Comparison of ENCODE assay signal across 1 cellular context in genomic region chr12:56261503-56262230, GRCh38.
TF ChIP-seq lines count a peak whose summit lies in the region.

No MANE protein-coding gene starts in this region.

TF ChIP-seq in K562, 482 proteins besides CTCF, POLR2A, EP300 and RAD21:
- TF ChIP-seq, protein P1, sequence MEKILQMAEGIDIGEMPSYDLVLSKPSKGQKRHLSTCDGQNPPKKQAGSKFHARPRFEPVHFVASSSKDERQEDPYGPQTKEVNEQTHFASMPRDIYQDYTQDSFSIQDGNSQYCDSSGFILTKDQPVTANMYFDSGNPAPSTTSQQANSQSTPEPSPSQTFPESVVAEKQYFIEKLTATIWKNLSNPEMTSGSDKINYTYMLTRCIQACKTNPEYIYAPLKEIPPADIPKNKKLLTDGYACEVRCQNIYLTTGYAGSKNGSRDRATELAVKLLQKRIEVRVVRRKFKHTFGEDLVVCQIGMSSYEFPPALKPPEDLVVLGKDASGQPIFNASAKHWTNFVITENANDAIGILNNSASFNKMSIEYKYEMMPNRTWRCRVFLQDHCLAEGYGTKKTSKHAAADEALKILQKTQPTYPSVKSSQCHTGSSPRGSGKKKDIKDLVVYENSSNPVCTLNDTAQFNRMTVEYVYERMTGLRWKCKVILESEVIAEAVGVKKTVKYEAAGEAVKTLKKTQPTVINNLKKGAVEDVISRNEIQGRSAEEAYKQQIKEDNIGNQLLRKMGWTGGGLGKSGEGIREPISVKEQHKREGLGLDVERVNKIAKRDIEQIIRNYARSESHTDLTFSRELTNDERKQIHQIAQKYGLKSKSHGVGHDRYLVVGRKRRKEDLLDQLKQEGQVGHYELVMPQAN (IDR thresholded peaks at IDR 0.05; ENCODE audit: borderline replicate concordance) = no peak
- no peak for TF ChIP-seq HMG20B (CRISPR knock-in tag; IDR thresholded peaks at IDR 0.05)
- TF ChIP-seq RBM25 (IDR thresholded peaks at IDR 0.05; ENCODE audit: low read depth, low read length, severe bottlenecking) = peak; percentile 37
- TF ChIP-seq FOS (IDR thresholded peaks at IDR 0.05; ENCODE audit: extremely low read depth, insufficient read length) = no peak
- TF ChIP-seq USF1 (CRISPR knock-in tag; IDR thresholded peaks at IDR 0.05) = 0 out of 2 replicates have a peak, but pooled peaks have one; percentile 26
- no peak for TF ChIP-seq CBFB (CRISPR knock-in tag; IDR thresholded peaks at IDR 0.05)
- no peak for TF ChIP-seq ZNF253 (CRISPR knock-in tag; conservative IDR thresholded peaks at IDR 0.05)
- no peak for TF ChIP-seq PTBP1 (IDR thresholded peaks at IDR 0.05; ENCODE audit: low read depth, low read length)
- peak; percentile 67 for TF ChIP-seq BCOR (IDR thresholded peaks at IDR 0.05)
- 0 out of 2 replicates have a peak, but pooled peaks have one; percentile 16 for TF ChIP-seq BHLHE40 (IDR thresholded peaks at IDR 0.05; ENCODE audit: low read length)
- peak; percentile 95 for TF ChIP-seq ZFP36 (IDR thresholded peaks at IDR 0.05; ENCODE audit: low read depth, low read length, partially characterized antibody)
- TF ChIP-seq JUND (IDR thresholded peaks at IDR 0.05; ENCODE audit: borderline replicate concordance, low read depth, low read length) = no peak
- 0 out of 3 replicates have a peak, but pooled peaks have one; percentile 14 for TF ChIP-seq JUND (tag; IDR thresholded peaks at IDR 0.05; ENCODE audit: borderline replicate concordance, low read depth, low read length)
- TF ChIP-seq ZFPM2 (CRISPR knock-in tag; IDR thresholded peaks at IDR 0.05) = no peak
- no peak for TF ChIP-seq CREB3L1 (IDR thresholded peaks at IDR 0.05; ENCODE audit: borderline replicate concordance, low read depth)
